Comparison of ENCODE assay signal across 20 cellular contexts in the genomic region with DNA sequence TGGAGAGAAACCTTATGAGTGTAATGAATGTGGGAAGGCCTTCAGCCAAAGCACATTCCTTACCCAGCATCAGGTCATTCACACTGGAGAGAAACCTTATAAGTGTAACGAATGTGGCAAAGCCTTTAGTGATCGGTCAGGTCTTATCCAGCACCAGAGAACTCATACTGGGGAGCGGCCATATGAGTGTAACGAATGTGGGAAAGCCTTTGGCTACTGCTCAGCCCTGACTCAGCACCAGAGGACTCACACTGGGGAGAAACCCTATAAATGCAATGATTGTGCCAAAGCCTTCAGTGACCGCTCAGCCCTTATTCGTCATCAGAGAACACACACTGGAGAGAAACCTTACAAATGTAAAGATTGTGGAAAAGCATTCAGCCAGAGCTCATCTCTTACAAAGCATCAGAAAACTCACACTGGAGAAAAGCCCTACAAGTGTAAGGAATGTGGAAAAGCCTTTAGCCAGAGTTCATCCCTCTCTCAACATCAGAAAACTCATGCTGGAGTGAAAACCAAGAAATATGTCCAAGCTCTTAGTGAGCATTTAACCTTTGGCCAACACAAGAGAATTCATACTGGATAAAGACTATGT. TPM values are rescaled to one million over a fixed set of nuclear protein-coding genes. Genes with fewer than 3 reads are reported as not detected.
"Had no signal": no experiment of that assay in that cellular context is flagged by ENCODE, and none has a peak within 500 bp of the region (broad histone marks: within the 10 kb centered on the region; RNA-seq: fewer than 3 reads in every experiment).

No MANE protein-coding gene starts in this region.

- H3K27me3 Mint-ChIP-seq: activated naive CD8-positive, alpha-beta T cell treated with anti-CD3 and anti-CD28 coated beads for 36 hours; memory B cell had no signal

- DNase-seq: activated CD4-positive, alpha-beta T cell treated with anti-CD3 and anti-CD28 coated beads, Interleukin-2, amount 50 U/mL, for 1 hour; activated CD8-positive, alpha-beta memory T cell treated with anti-CD3 and anti-CD28 coated beads for 24 hours; activated naive CD8-positive, alpha-beta T cell treated with anti-CD3 and anti-CD28 coated beads for 36 hours; esophagus squamous epithelium; hippocampal formation; kidney; left lung; nucleus accumbens; stimulated activated CD4-positive, alpha-beta T cell treated with anti-CD3 and anti-CD28 coated beads, Interleukin-15, amount 100 ng/mL, for 24 hours; stimulated activated CD4-positive, alpha-beta T cell treated with anti-CD3 and anti-CD28 coated beads, Interleukin-4, amount 100 ng/mL, for 1 hour; stimulated activated naive CD4-positive, alpha-beta T cell; substantia nigra; T-helper 1 cell; T1000; transverse colon had no signal

- H3K4me1 Mint-ChIP-seq: activated naive CD8-positive, alpha-beta T cell treated with anti-CD3 and anti-CD28 coated beads for 36 hours; memory B cell; nephron had no signal

- H3K27me3 ChIP-seq: ascending aorta, esophagus squamous epithelium, left lung, transverse colon had no signal

- H3K4me3 Mint-ChIP-seq: activated naive CD8-positive, alpha-beta T cell treated with anti-CD3 and anti-CD28 coated beads for 36 hours; activated T-helper 1 cell treated with anti-CD3 and anti-CD28 coated beads, Interleukin-12 subunit alpha, Interleukin-12 subunit beta, Interleukin-2, Interleukin-4 antibody, amounts not matched to agents 30 ng/mL and 10 ng/mL and 1 ng/mL, durations not matched to agents 14 hours and 24 hours and 36 hours; memory B cell; nephron had no signal

- H3K4me3 ChIP-seq: left lung, skin epidermis, transverse colon had no signal

- H3K27ac ChIP-seq: ascending aorta, esophagus squamous epithelium, left lung, skin epidermis, transverse colon had no signal

- H3K27ac Mint-ChIP-seq: activated naive CD8-positive, alpha-beta T cell treated with anti-CD3 and anti-CD28 coated beads for 36 hours; activated T-helper 1 cell treated with anti-CD3 and anti-CD28 coated beads, Interleukin-12 subunit alpha, Interleukin-12 subunit beta, Interleukin-2, Interleukin-4 antibody, amounts not matched to agents 30 ng/mL and 10 ng/mL and 1 ng/mL, durations not matched to agents 14 hours and 24 hours and 36 hours; memory B cell; nephron had no signal

- H3K4me1 ChIP-seq: ascending aorta, esophagus squamous epithelium, left lung, transverse colon had no signal

RNA-seq across cellular contexts. Expression of a gene that starts 59.1 kb away (rescaled TPM):
- total RNA-seq: ascending aorta had no signal
